In the genomic region with DNA sequence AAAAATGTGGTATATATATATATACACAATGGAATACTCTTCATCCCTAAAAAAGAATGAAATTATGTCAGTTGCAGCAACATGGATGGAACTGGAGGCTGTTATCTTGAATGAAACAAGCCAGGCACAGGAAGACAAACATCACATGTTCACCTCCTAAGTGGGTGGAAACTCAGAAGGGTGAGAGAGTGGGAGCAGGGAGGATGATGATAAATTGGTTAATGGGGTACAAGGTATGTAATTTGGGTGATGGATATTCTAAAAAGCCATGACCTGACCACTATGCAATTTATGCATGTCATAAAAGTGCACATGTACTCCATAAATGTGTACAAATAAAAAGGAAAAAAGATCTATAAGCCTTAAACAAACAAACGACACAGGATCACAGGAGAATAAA, we compare ENCODE assay signal across 21 cellular contexts.
DNase-seq lines count a peak whose midpoint lies in the region; ATAC-seq and TF ChIP-seq lines count a peak whose summit lies in the region.
"Had no signal": no experiment of that assay in that cellular context is flagged by ENCODE, and none has a peak within 500 bp of the region (broad histone marks: within the 10 kb centered on the region; RNA-seq: fewer than 3 reads in every experiment).

No MANE protein-coding gene starts in this region.

- H3K36me3 ChIP-seq in BLaER1 (no peaks in the 10 kb centered on the region), KMS-11 (ENCODE audit: insufficient read depth) (0 out of 2 replicates have a peak, but pooled peaks cover 4% of the 10 kb centered on the region)
- H3K36me3 ChIP-seq: BE2C had no signal

- H3K4me1 ChIP-seq in BLaER1 (peaks cover 18% of the 10 kb centered on the region), KMS-11 (ENCODE audit: low read depth, poor library complexity, severe bottlenecking) (peaks cover 32% of the 10 kb centered on the region)
- H3K4me1 ChIP-seq: A549, BE2C had no signal

- H3K4me3 ChIP-seq in BLaER1: no peak overlapping the region
- no peak overlapping the region for H3K4me3 ChIP-seq in KMS-11 (IDR thresholded peaks at IDR 0.05; ENCODE audit: insufficient read depth, low read depth, low read length)
- H3K4me3 ChIP-seq: A549 had no signal

- TF ChIP-seq CTCF in KMS-11 (conservative IDR thresholded peaks at IDR 0.05; ENCODE audit: low read depth, low read length) (no peak), omental fat pad (IDR thresholded peaks at IDR 0.05) (no peak)

- peak; percentile 63 for DNase-seq in NCI-H69 (lab: John Stamatoyannopoulos, UW)
- DNase-seq in omental fat pad (ENCODE audit: low spot score): no peak
- no peak for DNase-seq in activated gamma-delta T cell (lab: John Stamatoyannopoulos, UW)
- DNase-seq: 8988T; ACHN; AML-193; BE2C; C1 segment of cervical spinal cord; Calu3; CD4-positive, alpha-beta memory T cell; COR-L47; DMS53; DMS79 treated with DMSO at 0.1 percent for 48 hours; GF-D8; GOT3; H7; HCEC 1CT had no signal

- H3K4me2 ChIP-seq in BLaER1 (0 out of 2 replicates have a peak overlapping the region, but pooled peaks have one; percentile 39), KMS-11 (peak overlapping the region; percentile 61; the same call in 1 of the 2 replicates)
- H3K4me2 ChIP-seq: A549 had no signal

- H3K9ac ChIP-seq in BLaER1: no peak overlapping the region
- H3K9ac ChIP-seq in KMS-11: no peak overlapping the region

- no peak overlapping the region for H2AFZ ChIP-seq in KMS-11 (ENCODE audit: low read depth)

- no peaks in the 10 kb centered on the region for H3K27me3 ChIP-seq in BLaER1
- no peaks in the 10 kb centered on the region for H3K27me3 ChIP-seq in KMS-11 (ENCODE audit: insufficient read depth, low read depth)
- H3K27me3 ChIP-seq: BE2C had no signal

- H4K20me1 ChIP-seq in BLaER1 (no peaks in the 10 kb centered on the region), KMS-11 (ENCODE audit: insufficient read depth) (no peaks in the 10 kb centered on the region)

- no peak for ATAC-seq in HG02588 (IDR thresholded peaks at IDR 0.05; ENCODE audit: unreplicated experiment)
- no peak for ATAC-seq in omental fat pad (ENCODE audit: low FRiP score)
- ATAC-seq: A549 had no signal

- no peaks in the 10 kb centered on the region; the same call in 1 of the 2 replicates for H3K79me2 ChIP-seq in KMS-11 (ENCODE audit: insufficient read depth, low read depth)

- no peak overlapping the region for H3K27ac ChIP-seq in BLaER1
- H3K27ac ChIP-seq in KMS-11: no peak overlapping the region
- H3K27ac ChIP-seq: A549 had no signal

- H3K9me3 ChIP-seq in BLaER1: peaks cover 35% of the 10 kb centered on the region
- H3K9me3 ChIP-seq: BE2C had no signal
